ENCODE assay signal across 41 cellular contexts in genomic region chr5:9572246-9572645, GRCh38. TPM values are rescaled to one million over a fixed set of nuclear protein-coding genes. Genes with fewer than 3 reads are reported as not detected.
"Had no signal": no experiment of that assay in that cellular context is flagged by ENCODE, and none has a peak within 500 bp of the region (broad histone marks: within the 10 kb centered on the region; RNA-seq: fewer than 3 reads in every experiment).

No MANE protein-coding gene starts in this region.

- H3K27ac Mint-ChIP-seq: activated naive CD4-positive, alpha-beta T cell treated with anti-CD3 and anti-CD28 coated beads for 36 hours; activated naive CD4-positive, alpha-beta T cell treated with anti-CD3 and anti-CD28 coated beads, Interleukin-2, amount 10 ng/mL, durations not matched to agents 7 days and 5 days; activated naive CD4-positive, alpha-beta T cell treated with anti-CD3 and anti-CD28 coated beads, Interleukin-2, amount 50 U/mL, for 24 hours; activated naive CD4-positive, alpha-beta T cell treated with anti-CD3 and anti-CD28 coated beads, Interleukin-2, amount 50 U/mL, for 72 hours; activated naive CD8-positive, alpha-beta T cell; activated naive CD8-positive, alpha-beta T cell treated with anti-CD3 and anti-CD28 coated beads for 36 hours; activated naive CD8-positive, alpha-beta T cell treated with anti-CD3 and anti-CD28 coated beads, Interleukin-2, amount 10 ng/mL, durations not matched to agents 7 days and 5 days; activated naive CD8-positive, alpha-beta T cell treated with anti-CD3 and anti-CD28 coated beads, Interleukin-2, amount 50 U/mL, for 24 hours; activated T-cell treated with anti-CD3 and anti-CD28 coated beads, Interleukin-2, amount 50 U/mL, for 24 hours; activated T-cell treated with anti-CD3 and anti-CD28 coated beads, Interleukin-2, amount 50 U/mL, for 72 hours; activated T-helper 1 cell treated with anti-CD3 and anti-CD28 coated beads, Interleukin-12 subunit alpha, Interleukin-12 subunit beta, Interleukin-2, Interleukin-4 antibody, amounts not matched to agents 30 ng/mL and 10 ng/mL and 1 ng/mL, durations not matched to agents 14 hours and 24 hours and 36 hours; activated T-helper 17 cell treated with anti-CD3 and anti-CD28 coated beads, Interleukin-2, amount 50 U/mL, for 72 hours; activated T-helper 2 cell treated with anti-CD3 and anti-CD28 coated beads, Interferon-gamma antibody, Interleukin-2, Interleukin-4, amounts not matched to agents 10 μg/mL and 5 μg/mL and 100 μg/mL, durations not matched to agents 14 hours and 24 hours and 36 hours; brain had no signal

- H3K9me3 ChIP-seq: adrenal gland, ascending aorta, body of pancreas, breast epithelium had no signal

- H3K27me3 ChIP-seq: adrenal gland, ascending aorta, body of pancreas, brain microvascular endothelial cell, breast epithelium, cardiac muscle cell had no signal

- H3K9me3 Mint-ChIP-seq: activated naive CD4-positive, alpha-beta T cell treated with anti-CD3 and anti-CD28 coated beads for 36 hours had no signal

- DNase-seq: activated effector memory CD4-positive, alpha-beta T cell treated with anti-CD3 and anti-CD28 coated beads, Interleukin-2, amount 50 U/mL, for 16 hours; activated effector memory CD4-positive, alpha-beta T cell treated with Interleukin-2 at 50 U/mL for 16 hours; activated gamma-delta T cell; activated gamma-delta T cell treated with Interleukin-2 at 50 U/mL for 16 hours; activated naive CD4-positive, alpha-beta T cell; activated naive CD4-positive, alpha-beta T cell treated with anti-CD3 and anti-CD28 coated beads for 36 hours; activated naive CD4-positive, alpha-beta T cell treated with anti-CD3 and anti-CD28 coated beads, Interleukin-2, amount 10 ng/mL, durations not matched to agents 7 days and 5 days; activated naive CD4-positive, alpha-beta T cell treated with anti-CD3 and anti-CD28 coated beads, Interleukin-2, amount 50 U/mL, for 16 hours; activated naive CD4-positive, alpha-beta T cell treated with Interleukin-2 at 50 U/mL for 16 hours; activated naive CD8-positive, alpha-beta T cell treated with anti-CD3 and anti-CD28 coated beads for 36 hours; activated naive CD8-positive, alpha-beta T cell treated with anti-CD3 and anti-CD28 coated beads, Interleukin-2, amount 10 ng/mL, durations not matched to agents 7 days and 5 days; activated naive CD8-positive, alpha-beta T cell treated with anti-CD3 and anti-CD28 coated beads, Interleukin-2, amount 50 U/mL, for 24 hours; activated T-cell treated with anti-CD3 and anti-CD28 coated beads for 4 hours; activated T-cell treated with anti-CD3 and anti-CD28 coated beads, Interleukin-2, amount 50 U/mL, for 1 hour; activated T-cell treated with anti-CD3 and anti-CD28 coated beads, Interleukin-2, amount 50 U/mL, for 24 hours; activated T-cell treated with anti-CD3 and anti-CD28 coated beads, Interleukin-2, amount 50 U/mL, for 4 hours; activated T-cell treated with anti-CD3 and anti-CD28 coated beads, Interleukin-2, amount 50 U/mL, for 48 hours; activated T-cell treated with anti-CD3 and anti-CD28 coated beads, Interleukin-2, amount 50 U/mL, for 72 hours; adrenal gland; amniotic stem cell; amygdala; anterior cingulate cortex; aorta; body of pancreas; brain microvascular endothelial cell; central memory CD4-positive, alpha-beta T cell had no signal

- H3K36me3 ChIP-seq: adrenal gland, ascending aorta, brain microvascular endothelial cell, breast epithelium, cardiac muscle cell had no signal

- H3K27me3 Mint-ChIP-seq: activated naive CD4-positive, alpha-beta T cell treated with anti-CD3 and anti-CD28 coated beads, Interleukin-2, amount 10 ng/mL, durations not matched to agents 7 days and 5 days; activated naive CD8-positive, alpha-beta T cell; activated naive CD8-positive, alpha-beta T cell treated with anti-CD3 and anti-CD28 coated beads for 36 hours; activated naive CD8-positive, alpha-beta T cell treated with anti-CD3 and anti-CD28 coated beads, Interleukin-2, amount 10 ng/mL, durations not matched to agents 7 days and 5 days; activated naive CD8-positive, alpha-beta T cell treated with anti-CD3 and anti-CD28 coated beads, Interleukin-2, amount 50 U/mL, for 24 hours; activated T-cell treated with anti-CD3 and anti-CD28 coated beads, Interleukin-2, amount 50 U/mL, for 24 hours; activated T-helper 17 cell treated with anti-CD3 and anti-CD28 coated beads, Interleukin-2, amount 50 U/mL, for 72 hours; brain; central memory CD8-positive, alpha-beta T cell had no signal

- H3K4me3 Mint-ChIP-seq: activated naive CD4-positive, alpha-beta T cell treated with anti-CD3 and anti-CD28 coated beads for 36 hours; activated naive CD4-positive, alpha-beta T cell treated with anti-CD3 and anti-CD28 coated beads, Interleukin-2, amount 10 ng/mL, durations not matched to agents 7 days and 5 days; activated naive CD4-positive, alpha-beta T cell treated with anti-CD3 and anti-CD28 coated beads, Interleukin-2, amount 50 U/mL, for 24 hours; activated naive CD8-positive, alpha-beta T cell; activated naive CD8-positive, alpha-beta T cell treated with anti-CD3 and anti-CD28 coated beads for 36 hours; activated naive CD8-positive, alpha-beta T cell treated with anti-CD3 and anti-CD28 coated beads, Interleukin-2, amount 10 ng/mL, durations not matched to agents 7 days and 5 days; activated naive CD8-positive, alpha-beta T cell treated with anti-CD3 and anti-CD28 coated beads, Interleukin-2, amount 50 U/mL, for 24 hours; activated T-cell treated with anti-CD3 and anti-CD28 coated beads, Interleukin-2, amount 50 U/mL, for 24 hours; activated T-cell treated with anti-CD3 and anti-CD28 coated beads, Interleukin-2, amount 50 U/mL, for 4 hours; activated T-cell treated with anti-CD3 and anti-CD28 coated beads, Interleukin-2, amount 50 U/mL, for 72 hours; activated T-helper 1 cell treated with anti-CD3 and anti-CD28 coated beads, Interleukin-12 subunit alpha, Interleukin-12 subunit beta, Interleukin-2, Interleukin-4 antibody, amounts not matched to agents 30 ng/mL and 10 ng/mL and 1 ng/mL, durations not matched to agents 14 hours and 24 hours and 36 hours; activated T-helper 17 cell treated with anti-CD3 and anti-CD28 coated beads, Interleukin-2, amount 50 U/mL, for 72 hours; brain; central memory CD8-positive, alpha-beta T cell had no signal

- H3K4me3 ChIP-seq: adrenal gland, ascending aorta, body of pancreas, breast epithelium, cardiac muscle cell had no signal

- H3K4me1 Mint-ChIP-seq: activated naive CD4-positive, alpha-beta T cell treated with anti-CD3 and anti-CD28 coated beads, Interleukin-2, amount 10 ng/mL, durations not matched to agents 7 days and 5 days; activated naive CD4-positive, alpha-beta T cell treated with anti-CD3 and anti-CD28 coated beads, Interleukin-2, amount 50 U/mL, for 24 hours; activated naive CD8-positive, alpha-beta T cell treated with anti-CD3 and anti-CD28 coated beads for 36 hours; activated naive CD8-positive, alpha-beta T cell treated with anti-CD3 and anti-CD28 coated beads, Interleukin-2, amount 10 ng/mL, durations not matched to agents 7 days and 5 days; activated naive CD8-positive, alpha-beta T cell treated with anti-CD3 and anti-CD28 coated beads, Interleukin-2, amount 50 U/mL, for 24 hours; activated T-helper 17 cell treated with anti-CD3 and anti-CD28 coated beads, Interleukin-2, amount 50 U/mL, for 72 hours; brain; central memory CD8-positive, alpha-beta T cell had no signal

- H3K27ac ChIP-seq: adrenal gland, ascending aorta, body of pancreas, brain microvascular endothelial cell, breast epithelium, cardiac muscle cell had no signal

- H3K4me1 ChIP-seq: adrenal gland, ascending aorta, body of pancreas, breast epithelium had no signal

- H3K36me3 Mint-ChIP-seq: activated naive CD4-positive, alpha-beta T cell treated with anti-CD3 and anti-CD28 coated beads, Interleukin-2, amount 10 ng/mL, durations not matched to agents 7 days and 5 days; activated naive CD8-positive, alpha-beta T cell; activated naive CD8-positive, alpha-beta T cell treated with anti-CD3 and anti-CD28 coated beads for 36 hours; activated naive CD8-positive, alpha-beta T cell treated with anti-CD3 and anti-CD28 coated beads, Interleukin-2, amount 10 ng/mL, durations not matched to agents 7 days and 5 days; brain had no signal

- ATAC-seq: activated naive CD4-positive, alpha-beta T cell treated with anti-CD3 and anti-CD28 coated beads, Interleukin-2, amount 50 U/mL, for 72 hours; activated naive CD8-positive, alpha-beta T cell treated with anti-CD3 and anti-CD28 coated beads, Interleukin-2, amount 50 U/mL, for 24 hours; activated T-cell treated with anti-CD3 and anti-CD28 coated beads, Interleukin-2, amount 50 U/mL, for 4 hours; activated T-cell treated with anti-CD3 and anti-CD28 coated beads, Interleukin-2, amount 50 U/mL, for 72 hours; activated T-helper 17 cell treated with anti-CD3 and anti-CD28 coated beads, Interleukin-2, amount 50 U/mL, for 72 hours; body of pancreas had no signal

RNA-seq across cellular contexts. Expression of gene SEMA5A, which starts 26.4 kb away (rescaled TPM):
- total RNA-seq: activated naive CD4-positive, alpha-beta T cell treated with anti-CD3 and anti-CD28 coated beads for 36 hours; activated naive CD4-positive, alpha-beta T cell treated with anti-CD3 and anti-CD28 coated beads, Interleukin-2, amount 50 U/mL, for 72 hours; activated naive CD8-positive, alpha-beta T cell treated with anti-CD3 and anti-CD28 coated beads for 36 hours; activated T-helper 1 cell treated with anti-CD3 and anti-CD28 coated beads, Interleukin-12 subunit alpha, Interleukin-12 subunit beta, Interleukin-2, Interleukin-4 antibody, amounts not matched to agents 30 ng/mL and 10 ng/mL and 1 ng/mL, durations not matched to agents 14 hours and 24 hours and 36 hours; activated T-helper 17 cell treated with anti-CD3 and anti-CD28 coated beads, Interleukin-2, amount 50 U/mL, for 72 hours had no signal

RNA-seq across cellular contexts. Expression of gene TAS2R1, which starts 57.9 kb away (rescaled TPM):
- total RNA-seq: activated naive CD4-positive, alpha-beta T cell treated with anti-CD3 and anti-CD28 coated beads for 36 hours; activated naive CD4-positive, alpha-beta T cell treated with anti-CD3 and anti-CD28 coated beads, Interleukin-2, amount 50 U/mL, for 72 hours; activated naive CD8-positive, alpha-beta T cell treated with anti-CD3 and anti-CD28 coated beads for 36 hours; activated naive CD8-positive, alpha-beta T cell treated with anti-CD3 and anti-CD28 coated beads, Interleukin-2, amount 10 ng/mL, durations not matched to agents 7 days and 5 days; activated T-cell treated with anti-CD3 and anti-CD28 coated beads, Interleukin-2, amount 50 U/mL, for 4 hours; activated T-cell treated with anti-CD3 and anti-CD28 coated beads, Interleukin-2, amount 50 U/mL, for 72 hours; activated T-helper 1 cell treated with anti-CD3 and anti-CD28 coated beads, Interleukin-12 subunit alpha, Interleukin-12 subunit beta, Interleukin-2, Interleukin-4 antibody, amounts not matched to agents 30 ng/mL and 10 ng/mL and 1 ng/mL, durations not matched to agents 14 hours and 24 hours and 36 hours; activated T-helper 17 cell treated with anti-CD3 and anti-CD28 coated beads, Interleukin-2, amount 50 U/mL, for 72 hours; activated T-helper 2 cell treated with anti-CD3 and anti-CD28 coated beads, Interferon-gamma antibody, Interleukin-2, Interleukin-4, amounts not matched to agents 10 μg/mL and 5 μg/mL and 100 μg/mL, durations not matched to agents 14 hours and 24 hours and 36 hours; adrenal gland; aorta; ascending aorta; astrocyte; body of pancreas; breast epithelium; bronchial epithelial cell; cardiac muscle cell; cardiac septum had no signal
- polyA plus RNA-seq: adipose tissue, adrenal gland, aorta, cardiac muscle cell had no signal
